13 cellular contexts compared by ENCODE assay signal in the genomic region with DNA sequence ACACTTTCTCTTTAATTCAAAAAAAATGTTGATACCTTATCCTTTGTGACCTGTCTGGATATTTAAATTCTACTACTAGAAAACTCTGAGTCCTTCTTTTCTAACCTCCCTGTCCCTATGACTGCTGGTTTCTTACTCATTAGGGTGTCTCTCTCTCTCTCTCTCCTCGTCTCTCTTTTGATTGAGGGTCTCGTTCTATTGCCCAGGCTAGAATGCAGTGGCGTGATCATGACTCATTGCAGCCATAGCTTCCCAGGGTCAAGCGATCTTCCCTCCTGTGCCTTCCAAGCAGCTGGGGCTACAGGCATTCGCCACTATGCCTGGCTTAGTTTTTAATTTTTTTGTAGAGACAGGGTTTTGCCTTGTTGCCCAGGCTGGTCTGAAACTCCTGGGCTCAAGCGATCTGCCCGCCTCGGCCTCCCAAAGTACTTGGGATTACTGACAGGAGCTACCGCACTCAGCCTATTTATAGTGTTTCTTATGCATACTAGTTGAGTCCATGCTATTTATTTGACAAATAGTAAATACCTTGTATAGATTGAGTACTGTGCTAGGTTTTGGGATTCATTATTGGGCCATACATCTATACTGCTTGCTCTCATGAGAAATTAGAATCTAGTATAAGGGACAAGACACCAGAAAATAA.
DNase-seq lines count a peak whose midpoint lies in the region; ATAC-seq and TF ChIP-seq lines count a peak whose summit lies in the region.
"Had no signal": no experiment of that assay in that cellular context is flagged by ENCODE, and none has a peak within 500 bp of the region (broad histone marks: within the 10 kb centered on the region; RNA-seq: fewer than 3 reads in every experiment).

No MANE protein-coding gene starts in this region.

- H4K8ac ChIP-seq in H9 (replicated peaks; ENCODE audit: insufficient read length, low read depth, low read length) = no peak overlapping the region

- no peak overlapping the region for H4K91ac ChIP-seq in H9 (ENCODE audit: insufficient read length, low read depth, low read length)

- H3K9me3 Mint-ChIP-seq in H9 = no peaks in the 10 kb centered on the region

- H3K23ac ChIP-seq in H9 (ENCODE audit: insufficient read length, low read depth, low read length) = no peak overlapping the region

- H3K27ac Mint-ChIP-seq in H9 = peak overlapping the region in 2 of 3 experiments; percentile 3 to 56; a peak in 3 of 7 replicates

- no peaks in the 10 kb centered on the region for H3K4me1 ChIP-seq in H9 (ENCODE audit: insufficient read depth, low read length)
- H3K4me1 ChIP-seq: pancreas had no signal

- ATAC-seq in HG03565 (IDR thresholded peaks at IDR 0.05; ENCODE audit: unreplicated experiment) (no peak), HG02642 (IDR thresholded peaks at IDR 0.05; ENCODE audit: poor library complexity, unreplicated experiment) (no peak)
- ATAC-seq: gastroesophageal sphincter, pancreas had no signal

- H2AK5ac ChIP-seq in H9 (ENCODE audit: insufficient read length, low read length) = no peak overlapping the region

- no peak overlapping the region for H2BK120ac ChIP-seq in H9 (ENCODE audit: low read depth, low read length, poor library complexity, severe bottlenecking)

- peaks cover 23 to 77% (median 71%) of the 10 kb centered on the region in 3 experiments; a peak in 6 of 7 replicates for H3K36me3 Mint-ChIP-seq in H9 (ENCODE audit: insufficient read depth in 1 of 3, low read depth in 3 of 3)

- H3K4ac ChIP-seq in H9 (ENCODE audit: low read depth, low read length) = no peak overlapping the region

- no peak overlapping the region for H3K4me3 Mint-ChIP-seq in H9

- H3K4me1 Mint-ChIP-seq in H9 = no peaks in the 10 kb centered on the region

- H3K27me3 Mint-ChIP-seq in H9 (ENCODE audit: low read depth) = no peaks in the 10 kb centered on the region

- no peak overlapping the region for H3K18ac ChIP-seq in H9 (ENCODE audit: insufficient read length, low read depth, low read length)

- H3K23me2 ChIP-seq in H9 (ENCODE audit: insufficient read length, low read depth, low read length, poor library complexity, severe bottlenecking) = no peaks in the 10 kb centered on the region

- in situ Hi-C loops in astrocyte of the spinal cord (cut with HindIII; ENCODE audit: low sequenced_read_pairs) = no loop called here

- no peak overlapping the region for H3K4me3 ChIP-seq in astrocyte of the spinal cord (ENCODE audit: low read depth, low read length)
- H3K4me3 ChIP-seq: gastroesophageal sphincter, pancreas had no signal

- no peak overlapping the region for H3K9ac ChIP-seq in H9 (ENCODE audit: extremely low read depth, insufficient read length, low read length)

- no peak overlapping the region for H3K14ac ChIP-seq in H9 (ENCODE audit: insufficient read depth, low read length)

- TF ChIP-seq CTCF in H9 (conservative IDR thresholded peaks at IDR 0.05) = no peak
- TF ChIP-seq CTCF in astrocyte of the spinal cord (IDR thresholded peaks at IDR 0.05; ENCODE audit: low read depth, low read length) = no peak

- H2BK20ac ChIP-seq in H9 (ENCODE audit: low read depth, low read length, poor library complexity, severe bottlenecking) = no peak overlapping the region

- no peak overlapping the region for H2BK5ac ChIP-seq in H9 (ENCODE audit: insufficient read length, low read length)

- no peak overlapping the region for H3K27ac ChIP-seq in H9 (ENCODE audit: insufficient read length, low read depth, low read length)
- H3K27ac ChIP-seq: gastroesophageal sphincter, pancreas had no signal

- no peak overlapping the region for H2BK15ac ChIP-seq in H9 (ENCODE audit: low read depth, low read length)

- no peaks in the 10 kb centered on the region for H3K27me3 ChIP-seq in H9 (ENCODE audit: insufficient read depth, low read length)
- H3K27me3 ChIP-seq: gastroesophageal sphincter, pancreas had no signal

- no peak overlapping the region for H4K5ac ChIP-seq in H9 (ENCODE audit: insufficient read length, low read depth, low read length)

- H3K9me3 ChIP-seq in H9 (ENCODE audit: control insufficient read depth, low read depth, low read length) = no peaks in the 10 kb centered on the region
- H3K9me3 ChIP-seq: gastroesophageal sphincter, pancreas had no signal

- H2BK12ac ChIP-seq in H9 (ENCODE audit: insufficient read length, low read depth, low read length) = no peak overlapping the region

- peaks cover 4% of the 10 kb centered on the region for H3K79me1 ChIP-seq in H9 (ENCODE audit: insufficient read depth, low read depth, low read length, poor library complexity, severe bottlenecking)

- DNase-seq in A172 (ENCODE audit: low spot score) = peak; percentile 86
- no peak for DNase-seq in H9
- peak; percentile 39 for DNase-seq in astrocyte of the spinal cord (ENCODE audit: low read depth, low spot score)
- DNase-seq in lung microvascular endothelial cell (ENCODE audit: low read depth in 2 of 2) = peak; percentile 35 to 88
- no peak for DNase-seq in GF-D8 (lab: John Stamatoyannopoulos, UW)
- DNase-seq in T-helper 2 cell = no peak
- DNase-seq: activated CD4-positive, alpha-beta T cell treated with anti-CD3 and anti-CD28 coated beads for 1 hour; activated naive CD4-positive, alpha-beta T cell treated with anti-CD3 and anti-CD28 coated beads, Interleukin-2, amount 50 U/mL, for 16 hours; caudate nucleus; pancreas had no signal

- H3K4me2 ChIP-seq in H9 (ENCODE audit: insufficient read depth, insufficient read length, low read length) = no peak overlapping the region

- no peak overlapping the region for H3K56ac ChIP-seq in H9 (ENCODE audit: insufficient read length, low read depth, low read length)

- no peak overlapping the region for H2AFZ ChIP-seq in H9 (ENCODE audit: low read length)

- H3K79me2 ChIP-seq in H9 (ENCODE audit: insufficient read depth, low read length) = peaks cover 2% of the 10 kb centered on the region; the same call in 1 of the 2 replicates

- H4K20me1 ChIP-seq in H9 (ENCODE audit: control insufficient read depth, insufficient read depth, insufficient read length) = no peaks in the 10 kb centered on the region

- H3T11ph ChIP-seq in H9 (ENCODE audit: low read length) = no peak overlapping the region

- WGBS in H9 (ENCODE audit: extremely low coverage, insufficient read length, low lambda C conversion rate) = no CpG with 5 or more reads among the region's 9 CpGs

Comparison
In these comparisons a context has a peak if more than half of its experiments do, and no peak if none do; other contexts are left out.
1. DNase-seq: peak in A172 (single experiment), astrocyte of the spinal cord (single experiment) and lung microvascular endothelial cell (2 of 2); none in H9 (single experiment), GF-D8 (single experiment) and T-helper 2 cell (0 of 5).